27 cellular contexts compared by ENCODE assay signal in the genomic region with DNA sequence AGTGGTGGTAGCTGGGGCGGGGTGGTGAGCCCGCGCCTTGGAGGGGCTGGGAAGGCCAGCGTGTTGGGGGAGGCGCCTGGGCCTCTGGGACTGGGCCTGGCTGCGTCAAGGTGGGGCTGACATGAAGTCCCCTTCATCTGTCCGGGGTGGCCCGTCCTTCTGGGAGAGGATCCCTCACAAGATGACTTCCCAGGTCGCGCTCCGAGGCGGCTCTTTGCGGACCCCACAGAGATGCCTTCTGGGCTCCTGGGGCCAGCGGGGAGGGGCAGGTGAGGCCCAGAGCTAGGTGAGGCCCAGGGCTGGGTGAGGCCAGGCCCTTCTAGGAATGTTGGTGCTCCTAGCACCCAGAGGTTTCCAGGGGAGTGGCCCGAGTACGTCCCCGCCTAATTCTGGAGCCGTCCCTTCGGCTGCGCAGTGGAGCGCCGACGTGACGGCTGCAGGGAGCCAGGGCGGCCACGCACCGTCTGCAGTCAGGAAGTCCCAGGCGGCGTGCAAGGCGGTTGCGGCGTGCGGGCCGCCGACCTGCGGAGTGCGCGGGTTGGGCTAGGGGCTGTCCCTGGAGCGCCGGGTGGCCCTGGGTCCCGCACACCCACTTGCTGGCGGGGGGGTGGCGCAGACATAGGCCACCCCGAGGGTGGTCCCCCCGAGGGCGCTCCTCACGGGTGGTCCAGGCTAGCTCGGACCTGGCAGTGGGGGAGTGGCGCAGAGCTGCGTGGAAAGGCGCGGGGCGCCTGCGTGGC. TPM values are rescaled to one million over a fixed set of nuclear protein-coding genes. Genes with fewer than 3 reads are reported as not detected.
DNase-seq lines count a peak whose midpoint lies in the region; ATAC-seq, FAIRE-seq and TF ChIP-seq lines count a peak whose summit lies in the region.
"Had no signal": no experiment of that assay in that cellular context is flagged by ENCODE, and none has a peak within 500 bp of the region (broad histone marks: within the 10 kb centered on the region; RNA-seq: fewer than 3 reads in every experiment).

No MANE protein-coding gene starts in this region.

- H3K4me3 ChIP-seq in coronary artery (peak overlapping the region; percentile 71), prostate gland (peak overlapping the region; percentile 18 to 21), thoracic aorta (peak overlapping the region; percentile 80)
- H3K4me3 ChIP-seq: GM23338 had no signal

- TF ChIP-seq CTCF in coronary artery (IDR thresholded peaks at IDR 0.05), result no peak
- TF ChIP-seq CTCF in prostate gland (IDR thresholded peaks at IDR 0.05), result no peak
- TF ChIP-seq CTCF in thoracic aorta (IDR thresholded peaks at IDR 0.05), result no peak

- H3K36me3 ChIP-seq in prostate gland (no peaks in the 10 kb centered on the region), thoracic aorta (no peaks in the 10 kb centered on the region)

- intact Hi-C loops in prostate gland (cut with DNase I), result no loop called here

- no peaks in the 10 kb centered on the region for H3K9me3 ChIP-seq in prostate gland
- H3K9me3 ChIP-seq in thoracic aorta, result no peaks in the 10 kb centered on the region

- H3K27ac ChIP-seq in coronary artery (no peak overlapping the region), prostate gland (no peak overlapping the region), thoracic aorta (peak overlapping the region; percentile 66 to 75)
- H3K27ac ChIP-seq: C4-2B, foreskin keratinocyte, KMS-11, VCaP had no signal

- no peak for FAIRE-seq in GM12891 (lab: Jason Lieb, UNC)
- FAIRE-seq: keratinocyte, small intestine had no signal

- DNase-seq in GM12891 (ENCODE audit: insufficient read length, low spot score) (peak; percentile 6), coronary artery (ENCODE audit: low spot score) (no peak), prostate gland (ENCODE audit: low spot score) (no peak), thoracic aorta (ENCODE audit: low spot score) (no peak), NCI-H446 treated with DMSO at 0.1 percent for 48 hours (lab: John Stamatoyannopoulos, UW) (no peak), superior temporal gyrus (ENCODE audit: extremely low spot score) (no peak)
- DNase-seq: activated CD4-positive, alpha-beta T cell treated with anti-CD3 and anti-CD28 coated beads, Interleukin-2, amount 50 U/mL, for 1 hour; activated CD8-positive, alpha-beta memory T cell treated with anti-CD3 and anti-CD28 coated beads, Interleukin-2, amount 50 U/mL, for 48 hours; foreskin keratinocyte; GDM1; mesenchymal stem cell; NCI-H2227 treated with DMSO at 0.1 percent for 48 hours; NCI-H774; SHP77; small intestine; stimulated activated CD4-positive, alpha-beta T cell treated with anti-CD3 and anti-CD28 coated beads, Interleukin-2, amount 100 ng/mL, for 48 hours; T-helper 2 cell had no signal

- H3K27me3 ChIP-seq in prostate gland (replicated peaks; ENCODE audit: insufficient read depth) (peaks cover 8% of the 10 kb centered on the region), thoracic aorta (replicated peaks; ENCODE audit: insufficient read depth) (no peaks in the 10 kb centered on the region)
- H3K27me3 ChIP-seq: foreskin keratinocyte had no signal

- H3K4me1 ChIP-seq in prostate gland (replicated peaks), result no peaks in the 10 kb centered on the region
- H3K4me1 ChIP-seq in thoracic aorta (ENCODE audit: control insufficient read depth in 1 of 2, low read depth in 2 of 2), result peaks cover 4 to 6% of the 10 kb centered on the region in 2 donors
- H3K4me1 ChIP-seq: foreskin keratinocyte had no signal

- ATAC-seq in thoracic aorta (ENCODE audit: insufficient number of reproducible peaks, low FRiP score, low read depth), result no peak
- no peak for ATAC-seq in HG03565 (IDR thresholded peaks at IDR 0.05; ENCODE audit: unreplicated experiment)
- no peak for ATAC-seq in GM18505 (IDR thresholded peaks at IDR 0.05; ENCODE audit: unreplicated experiment)
- ATAC-seq: GM23338 had no signal

- TF ChIP-seq POLR2A in GM12891 (IDR thresholded peaks at IDR 0.05; ENCODE audit: low read depth, low read length) (no peak), prostate gland (IDR thresholded peaks at IDR 0.05) (no peak), GM18505 (IDR thresholded peaks at IDR 0.05; ENCODE audit: borderline replicate concordance, extremely low read depth, insufficient read depth, insufficient read length) (no peak)

- WGBS in prostate gland, result 34% methylated on average over 36 of the region's 54 CpGs

TF ChIP-seq in GM12891, 5 proteins besides CTCF, POLR2A, EP300 and RAD21:
- TF ChIP-seq POU2F2 (IDR thresholded peaks at IDR 0.05; ENCODE audit: low read depth, low read length) (no peak), SPI1 (IDR thresholded peaks at IDR 0.05; ENCODE audit: low read depth, low read length) (no peak), TAF1 (IDR thresholded peaks at IDR 0.05; ENCODE audit: low read depth, low read length) (no peak), PAX5 (IDR thresholded peaks at IDR 0.05; ENCODE audit: insufficient read depth, low read length, severe bottlenecking) (no peak), POLR2AphosphoS5 (IDR thresholded peaks at IDR 0.05; ENCODE audit: low read depth, low read length) (no peak)

RNA-seq across cellular contexts. Expression of a gene that starts 58.3 kb away (rescaled TPM):
- not detected for polyA plus RNA-seq in GM12891 (2012; ENCODE audit: low read depth, missing spikeins)
- total RNA-seq in prostate gland (10 to 100 TPM; 11.1 to 40.4 TPM), thoracic aorta (1 to 10 TPM in 1 of 2 donors, not detected in 1; 1.1 TPM)
- total RNA-seq: foreskin keratinocyte, GM23338, OCI-LY7, osteocyte had no signal
- polyA plus RNA-seq: AG04450, foreskin keratinocyte, GM23338, keratinocyte had no signal

Comparison
In these comparisons a context has a peak if more than half of its experiments do, and no peak if none do; other contexts are left out.
1. H3K27ac ChIP-seq: peak in thoracic aorta (2 of 2); none in coronary artery (0 of 2) and prostate gland (0 of 2).
2. H3K4me3 ChIP-seq: peak in every context shown above with its lines; median percentile 80 in thoracic aorta; 71 in coronary artery; 20 in prostate gland.
3. RNA of a gene that starts 58.3 kb away (total RNA-seq): 11.1 to 40.4 TPM in prostate gland; 1.1 TPM in thoracic aorta; every median in the first group is over 4 times any median in the second.